1 cellular context compared by ENCODE assay signal in genomic region chr2:186995092-186995491, GRCh38.
TF ChIP-seq lines count a peak whose summit lies in the region.

No MANE protein-coding gene starts in this region.

TF ChIP-seq in HCT116, 20 proteins besides CTCF, POLR2A, EP300 and RAD21:
- no peak for TF ChIP-seq JUND (IDR thresholded peaks at IDR 0.05)
- no peak for TF ChIP-seq ZBTB33 (IDR thresholded peaks at IDR 0.05; ENCODE audit: extremely low read depth, insufficient replicate concordance, low read length)
- no peak for TF ChIP-seq CEBPB (IDR thresholded peaks at IDR 0.05; ENCODE audit: low read depth)
- no peak for TF ChIP-seq REST (IDR thresholded peaks at IDR 0.05; ENCODE audit: low read depth)
- TF ChIP-seq EGR1 (IDR thresholded peaks at IDR 0.05; ENCODE audit: low read depth), result no peak
- no peak for TF ChIP-seq ATF3 (IDR thresholded peaks at IDR 0.05)
- TF ChIP-seq EZH2phosphoT487 (IDR thresholded peaks at IDR 0.05; ENCODE audit: borderline replicate concordance), result no peak
- no peak for TF ChIP-seq SP1 (IDR thresholded peaks at IDR 0.05; ENCODE audit: low read depth)
- no peak for TF ChIP-seq YY1 (IDR thresholded peaks at IDR 0.05; ENCODE audit: extremely low read depth, insufficient replicate concordance, low read depth, low read length)
- no peak for TF ChIP-seq ZFX (IDR thresholded peaks at IDR 0.05)
- TF ChIP-seq EZH2 (IDR thresholded peaks at IDR 0.05), result no peak
- TF ChIP-seq ELF1 (IDR thresholded peaks at IDR 0.05; ENCODE audit: borderline replicate concordance, low read depth), result no peak
- TF ChIP-seq TCF7L2 (IDR thresholded peaks at IDR 0.05; ENCODE audit: borderline replicate concordance, extremely low read depth, insufficient read depth, insufficient read length), result no peak
- TF ChIP-seq CBX3 (IDR thresholded peaks at IDR 0.05; ENCODE audit: low read depth), result no peak
